Comparison of ENCODE assay signal across 26 cellular contexts in genomic region chr7:3953946-3954345, GRCh38.
"Had no signal": no experiment of that assay in that cellular context is flagged by ENCODE, and none has a peak within 500 bp of the region (broad histone marks: within the 10 kb centered on the region; RNA-seq: fewer than 3 reads in every experiment).

No MANE protein-coding gene starts in this region.

- H3K4me1 ChIP-seq: neural progenitor cell, parathyroid adenoma, testis, transverse colon, upper lobe of right lung had no signal

- DNase-seq: naive thymus-derived CD4-positive, alpha-beta T cell; natural killer cell; occipital lobe; ovary; psoas muscle; right cardiac atrium; spleen; stimulated activated CD4-positive, alpha-beta T cell treated with anti-CD3 and anti-CD28 coated beads, Interleukin-12 subunit alpha, Interleukin-12 subunit beta, amount 100 ng/mL, for 4 hours; stimulated activated CD4-positive, alpha-beta T cell treated with anti-CD3 and anti-CD28 coated beads, Interleukin-1b, Interleukin-23, amount 100 ng/mL, for 48 hours; stimulated activated CD4-positive, alpha-beta T cell treated with anti-CD3 and anti-CD28 coated beads, Interleukin-4, amount 100 ng/mL, for 1 hour; stimulated activated CD4-positive, alpha-beta T cell treated with anti-CD3 and anti-CD28 coated beads, Interleukin-4, amount 100 ng/mL, for 4 hours; stimulated activated CD8-positive, alpha-beta memory T cell treated with anti-CD3 and anti-CD28 coated beads, Interleukin-4, amount 100 ng/mL, for 48 hours; stimulated activated naive CD4-positive, alpha-beta T cell; substantia nigra; testis; tibial artery; transverse colon; upper lobe of right lung had no signal

- H3K79me2 ChIP-seq: parathyroid adenoma had no signal

- ATAC-seq: naive thymus-derived CD4-positive, alpha-beta T cell; natural killer cell; psoas muscle; right cardiac atrium; sciatic nerve; stimulated activated memory B cell treated with anti-CD40 and anti-IgM and Interleukin-4, amounts not matched to agents 10 μg/mL and 1 μg/mL and 100 μg/mL, for 72 hours; upper lobe of right lung had no signal

- H3K4me3 ChIP-seq: neural progenitor cell, ovary, psoas muscle, skin epidermis, smooth muscle cell, spleen, suprapubic skin, testis, tibial artery, transverse colon, upper lobe of right lung, vagina had no signal

- H3K4me2 ChIP-seq: neural progenitor cell, smooth muscle cell had no signal

- H2AFZ ChIP-seq: neural progenitor cell, parathyroid adenoma had no signal

- H3K27me3 ChIP-seq: neural progenitor cell, ovary, spleen, testis, tibial artery, transverse colon, upper lobe of right lung, vagina had no signal

- H3K36me3 ChIP-seq: neural progenitor cell, ovary, suprapubic skin, transverse colon, upper lobe of right lung had no signal

- H3K9me3 ChIP-seq: ovary, psoas muscle, spleen, suprapubic skin, testis, tibial artery, transverse colon, upper lobe of right lung, vagina had no signal

- H3K9ac ChIP-seq: neural progenitor cell, parathyroid adenoma had no signal

- H3K27ac ChIP-seq: neural progenitor cell, ovary, parathyroid adenoma, psoas muscle, skin epidermis, suprapubic skin, testis, tibial artery, transverse colon, upper lobe of right lung, vagina had no signal
